In genomic region chr11:61962213-61963015, GRCh38 we compare ENCODE assay signal across 8 cellular contexts. TPM values are rescaled to one million over a fixed set of nuclear protein-coding genes. Genes with fewer than 3 reads are reported as not detected.
DNase-seq lines count a peak whose midpoint lies in the region; ATAC-seq and TF ChIP-seq lines count a peak whose summit lies in the region.
"Had no signal": no experiment of that assay in that cellular context is flagged by ENCODE, and none has a peak within 500 bp of the region (broad histone marks: within the 10 kb centered on the region; RNA-seq: fewer than 3 reads in every experiment).

No MANE protein-coding gene starts in this region.

- TF ChIP-seq CTCF in heart right ventricle (IDR thresholded peaks at IDR 0.05) (no peak), uterus (IDR thresholded peaks at IDR 0.05) (no peak)

- H3K27ac ChIP-seq in heart right ventricle (peak overlapping the region; percentile 69 to 100 (median 79)), uterus (peak overlapping the region; percentile 65 to 100)

- H3K4me1 ChIP-seq in heart right ventricle (peaks cover 17 to 60% (median 54%) of the 10 kb centered on the region in 9 donors), uterus (peaks cover 0 to 8% of the 10 kb centered on the region in 2 donors)

- TF ChIP-seq POLR2A in uterus (IDR thresholded peaks at IDR 0.05): no peak

- H3K36me3 ChIP-seq in heart right ventricle (peaks cover 0 to 69% (median 21%) of the 10 kb centered on the region in 9 donors), uterus (no peaks in the 10 kb centered on the region)

- 86 to 95% methylated on average over 12 of the region's 12 CpGs for WGBS in heart right ventricle, 2 donors

- H3K27me3 ChIP-seq in heart right ventricle (no peaks in the 10 kb centered on the region), uterus (no peaks in the 10 kb centered on the region)

- H3K9me3 ChIP-seq in heart right ventricle (no peaks in the 10 kb centered on the region), uterus (no peaks in the 10 kb centered on the region)

- DNase-seq in heart right ventricle (no peak), Right ventricle myocardium superior (no peak), left lobe of liver (ENCODE audit: low spot score) (peak; percentile 45), uterus (peak in 1 of 2 donors; percentile 18)
- DNase-seq: COR-L47; stimulated activated CD4-positive, alpha-beta T cell treated with anti-CD3 and anti-CD28 coated beads, Interleukin-4, amount 100 ng/mL, for 4 hours had no signal

- H3K4me3 ChIP-seq in heart right ventricle (no peak overlapping the region), uterus (no peak overlapping the region)

- ATAC-seq in heart right ventricle (peak in 1 of 8 donors; percentile 10), Right ventricle myocardium superior (ENCODE audit: poor library complexity) (no peak), left lobe of liver (no peak), GM18861 (IDR thresholded peaks at IDR 0.05; ENCODE audit: unreplicated experiment) (no peak), HG02571 (IDR thresholded peaks at IDR 0.05; ENCODE audit: unreplicated experiment) (no peak)

- intact Hi-C loops in heart right ventricle (cut with DNase I): loop anchor here in 2 of 10 donors (10.0 kb wide), 2 partner anchors 92 to 808 kb away; no protein-coding TSS in a partner anchor
- intact Hi-C loops in Right ventricle myocardium superior (cut with DNase I): no loop called here
- intact Hi-C loops in uterus (cut with DNase I; ENCODE audit: low total_unique reads): no loop called here

RNA-seq across cellular contexts. Expression of gene FTH1, which starts 5.0 kb away (rescaled TPM):
- total RNA-seq in heart right ventricle: 1,000 to 10,000 TPM; 2,008 to 4,360 (median 2,962) TPM
- 1,000 to 10,000 TPM; 1,346 to 5,199 TPM for polyA plus RNA-seq in heart right ventricle
- 2,228 TPM for total RNA-seq in Right ventricle myocardium superior
- total RNA-seq in left lobe of liver: 938 TPM
- total RNA-seq in uterus: 1,000 to 10,000 TPM in 3 of 4 donors, 100 to 1,000 TPM in 1; 402 to 1,927 (median 1,615) TPM

RNA-seq across cellular contexts. Expression of gene BEST1, which starts 12.3 kb away (rescaled TPM):
- total RNA-seq in heart right ventricle (1 to 10 TPM in 5 of 10 donors, under 1 TPM in 5; 0.39 to 1.8 (median 1.2) TPM), Right ventricle myocardium superior (1.3 TPM), left lobe of liver (0.63 TPM), uterus (10 to 100 TPM in 1 of 4 donors, 1 to 10 TPM in 3; 3.3 to 11.1 (median 3.9) TPM)
- polyA plus RNA-seq in heart right ventricle: 1 to 10 TPM; 3.3 to 4.9 TPM

RNA-seq across cellular contexts. Expression of gene RAB3IL1, which starts 45.0 kb away (rescaled TPM):
- total RNA-seq in heart right ventricle (10 to 100 TPM in 3 of 10 donors, 1 to 10 TPM in 7; 3.7 to 11.1 (median 6.6) TPM), Right ventricle myocardium superior (10.8 TPM), left lobe of liver (4.0 TPM), uterus (10 to 100 TPM; 12.6 to 60.3 (median 26.8) TPM)
- 1 to 10 TPM; 8.2 to 9.7 TPM for polyA plus RNA-seq in heart right ventricle
